Comparison of ENCODE assay signal across 8 cellular contexts in genomic region chr20:6006603-6006949, GRCh38. TPM values are rescaled to one million over a fixed set of nuclear protein-coding genes. Genes with fewer than 3 reads are reported as not detected.
DNase-seq lines count a peak whose midpoint lies in the region; ATAC-seq and TF ChIP-seq lines count a peak whose summit lies in the region.

No MANE protein-coding gene starts in this region.

- peaks cover 52% of the 10 kb centered on the region for H3K79me2 ChIP-seq in mammary epithelial cell (ENCODE audit: insufficient read depth, low read length)

- H3K4me1 ChIP-seq in BE2C, result no peaks in the 10 kb centered on the region; the same call in 1 of the 2 replicates
- peaks cover 22% of the 10 kb centered on the region; the same call in 1 of the 2 replicates for H3K4me1 ChIP-seq in HUES64 (ENCODE audit: insufficient read depth, low read length)
- peaks cover 16% of the 10 kb centered on the region for H3K4me1 ChIP-seq in mammary epithelial cell (ENCODE audit: insufficient read depth, low read length)
- peaks cover 3% of the 10 kb centered on the region for H3K4me1 ChIP-seq in mucosa of stomach (ENCODE audit: control insufficient read depth, insufficient read depth, low read length)

- dilution Hi-C loops in mammary epithelial cell (cut with HindIII; ENCODE audit: low sequenced_read_pairs), result no loop called here

- no peak for ATAC-seq in GM19035 (IDR thresholded peaks at IDR 0.05; ENCODE audit: unreplicated experiment)

- H3K27me3 ChIP-seq in BE2C (no peaks in the 10 kb centered on the region), HUES64 (ENCODE audit: insufficient read depth, low read length) (no peaks in the 10 kb centered on the region), mammary epithelial cell (ENCODE audit: insufficient read depth, low read length) (no peaks in the 10 kb centered on the region), mucosa of stomach (ENCODE audit: control insufficient read depth, insufficient read depth, low read length) (no peaks in the 10 kb centered on the region)

- no TSS peak for BruUV-seq in mammary epithelial cell (replicated peaks; lab: Mats Ljungman, UMichigan)

- no peak overlapping the region for H3K27ac ChIP-seq in HUES64 (ENCODE audit: low read depth, low read length)
- peak overlapping the region; percentile 66 for H3K27ac ChIP-seq in mammary epithelial cell (ENCODE audit: insufficient read depth, low read depth, low read length)

- in situ Hi-C loops in mammary epithelial cell (cut with MboI; ENCODE audit: low sequenced_read_pairs in 2 of 2), result no loop called here

- TF ChIP-seq CTCF in BE2C (IDR thresholded peaks at IDR 0.05; ENCODE audit: low read depth, low read length) (no peak), mammary epithelial cell (conservative IDR thresholded peaks at IDR 0.05 in 1 of 2, IDR thresholded peaks at IDR 0.05 in 1 of 2; ENCODE audit: extremely low read depth in 1 of 2, insufficient read depth in 1 of 2, low read depth in 1 of 2, low read length in 2 of 2) (no peak)

- intact Hi-C loops in mammary epithelial cell (cut with micrococcal nuclease), result no loop called here

- H3K9ac ChIP-seq in HUES64 (ENCODE audit: low read depth, low read length) (peak overlapping the region; percentile 90), mammary epithelial cell (ENCODE audit: insufficient read depth, low read length) (peak overlapping the region; percentile 64), mucosa of stomach (ENCODE audit: low read length) (peak overlapping the region; percentile 73)

- WGBS in HUES64, result under 1% methylated on average over 10 of the region's 10 CpGs
- WGBS in mammary epithelial cell (ENCODE audit: low coverage, missing lambda C conversion rate), result 0% methylated on average over 3 of the region's 10 CpGs

- DNase-seq in BE2C, result no peak
- DNase-seq in mammary epithelial cell, result no peak
- DNase-seq in middle frontal gyrus (ENCODE audit: extremely low spot score, low spot score), result no peak
- DNase-seq in anterior cingulate cortex (lab: John Stamatoyannopoulos, UW), result no peak
- no peak for DNase-seq in midbrain (lab: John Stamatoyannopoulos, UW)

- H2AFZ ChIP-seq in mammary epithelial cell (ENCODE audit: low read depth, low read length), result peak overlapping the region; percentile 77

- H3K9me3 ChIP-seq in BE2C, result no peaks in the 10 kb centered on the region
- H3K9me3 ChIP-seq in HUES64 (ENCODE audit: insufficient read depth, low read depth, low read length), result no peaks in the 10 kb centered on the region
- H3K9me3 ChIP-seq in mammary epithelial cell (replicated peaks; ENCODE audit: insufficient read depth, low read length), result no peaks in the 10 kb centered on the region
- H3K9me3 ChIP-seq in mucosa of stomach (ENCODE audit: control insufficient read depth, low read length), result no peaks in the 10 kb centered on the region

- H3K4me2 ChIP-seq in mammary epithelial cell (ENCODE audit: insufficient read depth, low read depth, low read length), result peak overlapping the region; percentile 89

- H3K4me3 ChIP-seq in BE2C (ENCODE audit: low read depth, low read length) (peak overlapping the region; percentile 90), HUES64 (ENCODE audit: low read length) (peak overlapping the region; percentile 92), mammary epithelial cell (replicated peaks in 1 of 3; ENCODE audit: insufficient read depth in 1 of 3, low read depth in 2 of 3, low read length in 3 of 3) (peak overlapping the region; percentile 66 to 99 (median 91)), mucosa of stomach (ENCODE audit: low read length) (peak overlapping the region; percentile 23)

- peaks cover 3% of the 10 kb centered on the region for H4K20me1 ChIP-seq in mammary epithelial cell (ENCODE audit: insufficient read depth, low read length)

- H3K36me3 ChIP-seq in BE2C (peaks cover 21% of the 10 kb centered on the region), HUES64 (ENCODE audit: insufficient read depth, low read length) (peaks cover 21% of the 10 kb centered on the region), mammary epithelial cell (ENCODE audit: insufficient read depth, low read length) (peaks cover 6% of the 10 kb centered on the region), mucosa of stomach (ENCODE audit: control insufficient read depth, insufficient read depth, low read length) (no peaks in the 10 kb centered on the region)

- CTCF ChIA-PET in mammary epithelial cell (lab: Charles Lee; ENCODE audit: low non-redundant PET), result no interaction called here

RNA-seq across cellular contexts. Expression of gene CRLS1, which starts 0.7 kb away (rescaled TPM):
- polyA plus RNA-seq in BE2C (2012; ENCODE audit: insufficient read depth, insufficient read length, low read depth), result 50.9 TPM
- polyA plus RNA-seq in HUES64 (2013, experiment 1 of 2), result 47.2 TPM
- 45.3 TPM for polyA plus RNA-seq in HUES64 (2013, experiment 2 of 2)
- 10 to 100 TPM; 33.3 to 39.3 TPM for total RNA-seq in mammary epithelial cell
- 37.7 TPM for polyA plus RNA-seq in mammary epithelial cell
- polyA minus RNA-seq in mammary epithelial cell, result 42.6 TPM

RNA-seq across cellular contexts. Expression of gene LRRN4, which starts 47.3 kb away (rescaled TPM):
- not detected for polyA plus RNA-seq in BE2C (2012; ENCODE audit: insufficient read depth, insufficient read length, low read depth)
- polyA plus RNA-seq in HUES64 (2013, experiment 1 of 2), result 1.1 TPM
- polyA plus RNA-seq in HUES64 (2013, experiment 2 of 2), result 1.4 TPM
- under 1 TPM; under 0.01 to 0.19 TPM for total RNA-seq in mammary epithelial cell
- 0.33 TPM for polyA plus RNA-seq in mammary epithelial cell
- polyA minus RNA-seq in mammary epithelial cell, result not detected

RNA-seq across cellular contexts. Expression of gene MCM8, which starts 56.1 kb away (rescaled TPM):
- polyA plus RNA-seq in BE2C (2012; ENCODE audit: insufficient read depth, insufficient read length, low read depth), result 3.4 TPM
- polyA plus RNA-seq in HUES64 (2013, experiment 1 of 2), result 20.4 TPM
- 21.0 TPM for polyA plus RNA-seq in HUES64 (2013, experiment 2 of 2)
- 10 to 100 TPM in 1 of 2 donors, 1 to 10 TPM in 1; 4.5 to 12.5 TPM for total RNA-seq in mammary epithelial cell
- polyA plus RNA-seq in mammary epithelial cell, result 6.9 TPM
- polyA minus RNA-seq in mammary epithelial cell, result 12.4 TPM

RNA-seq across cellular contexts. Expression of gene TRMT6, which starts 56.2 kb away (rescaled TPM):
- 69.1 TPM for polyA plus RNA-seq in BE2C (2012; ENCODE audit: insufficient read depth, insufficient read length, low read depth)
- 24.5 TPM for polyA plus RNA-seq in HUES64 (2013, experiment 1 of 2)
- polyA plus RNA-seq in HUES64 (2013, experiment 2 of 2), result 24.1 TPM
- 10 to 100 TPM; 12.8 to 24.9 TPM for total RNA-seq in mammary epithelial cell
- polyA plus RNA-seq in mammary epithelial cell, result 16.8 TPM
- 0.83 TPM for polyA minus RNA-seq in mammary epithelial cell

Comparison
In these comparisons a context has a peak if more than half of its experiments do, and no peak if none do; other contexts are left out.
1. H3K4me3 ChIP-seq: peak in every context shown above with its lines; median percentile 92 in HUES64; 91 in mammary epithelial cell; 90 in BE2C; 23 in mucosa of stomach.